ENCODE assay signal across 8 cellular contexts in the genomic region with DNA sequence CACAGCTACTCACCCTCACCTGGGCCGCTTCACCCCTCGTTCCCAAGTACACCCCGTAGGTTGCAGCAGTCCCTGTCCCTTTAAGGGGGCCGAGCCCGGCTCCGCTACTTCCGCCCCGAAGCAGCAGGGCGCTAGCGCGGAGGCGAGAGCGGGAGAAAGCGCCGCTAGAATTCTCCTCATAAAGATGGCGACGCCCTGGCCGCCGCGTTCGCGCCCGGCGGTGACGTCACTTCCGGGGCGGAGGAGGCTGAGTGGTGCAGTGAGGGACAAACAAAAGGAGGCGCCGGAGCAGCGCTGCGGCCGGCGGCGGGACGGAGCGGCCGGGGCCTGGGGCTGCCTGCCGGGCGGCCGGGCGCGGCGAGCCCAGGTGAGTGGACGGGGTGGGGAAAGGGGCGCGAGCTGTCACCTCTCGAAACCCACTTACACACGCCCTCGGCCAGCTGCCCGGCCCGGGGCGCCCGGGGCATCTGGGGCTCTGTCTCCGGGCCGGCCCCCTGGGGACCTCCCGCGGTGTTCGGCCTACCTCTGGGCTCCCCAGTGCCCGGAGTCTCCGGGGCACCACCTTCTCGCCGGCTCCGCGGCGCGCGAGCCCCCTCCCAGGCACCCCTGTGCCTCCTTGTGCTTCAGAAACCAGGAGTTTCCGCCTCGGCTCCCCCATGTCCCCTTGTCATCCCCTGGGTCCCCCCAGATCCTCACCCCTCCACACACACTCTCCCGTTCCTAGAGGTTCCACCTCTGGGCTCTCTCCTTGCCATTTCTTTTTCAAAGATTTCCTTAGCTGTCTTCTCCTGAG. TPM values are rescaled to one million over a fixed set of nuclear protein-coding genes. Genes with fewer than 3 reads are reported as not detected.
DNase-seq lines count a peak whose midpoint lies in the region; ATAC-seq and TF ChIP-seq lines count a peak whose summit lies in the region.

A gene (minus strand): TSS at position 67 of the 793 bp plus-strand sequence. CDS start 36,545 bp downstream, outside the sequence.
A gene (plus strand): TSS at position 250 of the 793 bp plus-strand sequence. CDS start 25,032 bp downstream, outside the sequence.

- TF ChIP-seq POLR2A in GM18951 (IDR thresholded peaks at IDR 0.05; ENCODE audit: extremely low read depth, insufficient read depth, insufficient read length) = peak; percentile 79

- H3K4me2 ChIP-seq in mammary epithelial cell (ENCODE audit: insufficient read depth, low read depth, low read length) = peak within 1 kb of the TSS; percentile 86

- H3K27me3 ChIP-seq in mammary epithelial cell (ENCODE audit: insufficient read depth, low read length) (no peaks in the 10 kb centered on the region), iPS-20b (ENCODE audit: insufficient read depth, low read length) (no peaks in the 10 kb centered on the region)

- H3K4me1 ChIP-seq in mammary epithelial cell (ENCODE audit: insufficient read depth, low read length) = peaks cover 49% of the 10 kb centered on the region
- H3K4me1 ChIP-seq in iPS-20b (ENCODE audit: insufficient read depth, low read length) = peaks cover 12% of the 10 kb centered on the region; the same call in 1 of the 2 replicates

- CTCF ChIA-PET in mammary epithelial cell (lab: Charles Lee; ENCODE audit: low non-redundant PET) = interaction anchor here (0.7 kb wide), 1 partner anchor 20 kb away, joined by 4 read pairs; no protein-coding TSS in a partner anchor

- peak within 1 kb of the TSS; percentile 93 for H3K9ac ChIP-seq in mammary epithelial cell (ENCODE audit: insufficient read depth, low read length)
- peak within 1 kb of the TSS; percentile 96 for H3K9ac ChIP-seq in iPS-20b (ENCODE audit: low read depth, low read length)

- no peaks in the 10 kb centered on the region for H4K20me1 ChIP-seq in mammary epithelial cell (ENCODE audit: insufficient read depth, low read length)

- peak; percentile 92 for ATAC-seq in HG03175 (IDR thresholded peaks at IDR 0.05; ENCODE audit: unreplicated experiment)

- peaks cover 10% of the 10 kb centered on the region for H3K36me3 ChIP-seq in mammary epithelial cell (ENCODE audit: insufficient read depth, low read length)
- H3K36me3 ChIP-seq in iPS-20b (ENCODE audit: insufficient read depth, low read depth, low read length) = peaks cover 32% of the 10 kb centered on the region

- DNase-seq in AG08396 (ENCODE audit: low spot score) (peak; percentile 97), NCI-H2227 treated with DMSO at 0.1 percent for 48 hours (lab: John Stamatoyannopoulos, UW) (peak; percentile 90), mammary epithelial cell (peak; percentile 96)

- in situ Hi-C loops in GM18951 (cut with MboI; ENCODE audit: low sequenced_read_pairs, unreplicated experiment) = no loop called here
- in situ Hi-C loops in mammary epithelial cell (cut with MboI; ENCODE audit: low sequenced_read_pairs in 2 of 2) = no loop called here

- intact Hi-C loops in mammary epithelial cell (cut with micrococcal nuclease) = loop anchor here (1.0 to 2.0 kb wide), 3 partner anchors 8 to 47 kb away; no protein-coding TSS in a partner anchor

- H3K4me3 ChIP-seq in WI38 (ENCODE audit: low read depth, low read length) = peak within 1 kb of the TSS; percentile 98
- H3K4me3 ChIP-seq in mammary epithelial cell (replicated peaks in 1 of 3; ENCODE audit: insufficient read depth in 1 of 3, low read depth in 2 of 3, low read length in 3 of 3) = peak within 1 kb of the TSS; percentile 85 to 88 (median 87)
- H3K4me3 ChIP-seq in iPS-20b (ENCODE audit: low read length) = peak within 1 kb of the TSS; percentile 91
- H3K4me3 ChIP-seq in skin epidermis = peak within 1 kb of the TSS; percentile 69 to 99 (median 95)

- 3% methylated on average over 7 of the region's 70 CpGs for WGBS in mammary epithelial cell (ENCODE audit: low coverage, missing lambda C conversion rate)

- H2AFZ ChIP-seq in mammary epithelial cell (ENCODE audit: low read depth, low read length) = peak within 1 kb of the TSS; percentile 74

- TF ChIP-seq CTCF in WI38 (IDR thresholded peaks at IDR 0.05; ENCODE audit: low read depth, low read length) = no peak
- TF ChIP-seq CTCF in mammary epithelial cell (conservative IDR thresholded peaks at IDR 0.05 in 1 of 2, IDR thresholded peaks at IDR 0.05 in 1 of 2; ENCODE audit: extremely low read depth in 1 of 2, insufficient read depth in 1 of 2, low read depth in 1 of 2, low read length in 2 of 2) = no peak

- peak within 1 kb of the TSS; percentile 76 for H3K27ac ChIP-seq in mammary epithelial cell (ENCODE audit: insufficient read depth, low read depth, low read length)
- H3K27ac ChIP-seq in iPS-20b (ENCODE audit: low read length) = peak within 1 kb of the TSS; percentile 62
- peak within 1 kb of the TSS; percentile 91 to 100 (median 97) for H3K27ac ChIP-seq in skin epidermis

- dilution Hi-C loops in mammary epithelial cell (cut with HindIII; ENCODE audit: low sequenced_read_pairs) = no loop called here

- BruUV-seq in mammary epithelial cell (replicated peaks; lab: Mats Ljungman, UMichigan) = TSS peak; percentile 56

- no peaks in the 10 kb centered on the region for H3K9me3 ChIP-seq in mammary epithelial cell (replicated peaks; ENCODE audit: insufficient read depth, low read length)
- no peaks in the 10 kb centered on the region for H3K9me3 ChIP-seq in iPS-20b (ENCODE audit: insufficient read depth, low read depth, low read length)

- peaks cover 83% of the 10 kb centered on the region for H3K79me2 ChIP-seq in mammary epithelial cell (ENCODE audit: insufficient read depth, low read length)

RNA-seq across cellular contexts. Expression of the first gene that starts in this region (rescaled TPM):
- total RNA-seq in mammary epithelial cell = 10 to 100 TPM; 10.2 to 11.5 TPM
- polyA plus RNA-seq in mammary epithelial cell = 13.5 TPM
- polyA minus RNA-seq in mammary epithelial cell = 13.4 TPM

RNA-seq across cellular contexts. Expression of the second gene that starts in this region (rescaled TPM):
- 100 to 1,000 TPM; 155 to 206 TPM for total RNA-seq in mammary epithelial cell
- 128 TPM for polyA plus RNA-seq in mammary epithelial cell
- 227 TPM for polyA minus RNA-seq in mammary epithelial cell

Comparison
In these comparisons a context has a peak if more than half of its experiments do, and no peak if none do; other contexts are left out.
1. Peak in every context shown above with its lines: DNase-seq, ATAC-seq, H3K4me3 ChIP-seq and H3K27ac ChIP-seq.